In the genomic region with DNA sequence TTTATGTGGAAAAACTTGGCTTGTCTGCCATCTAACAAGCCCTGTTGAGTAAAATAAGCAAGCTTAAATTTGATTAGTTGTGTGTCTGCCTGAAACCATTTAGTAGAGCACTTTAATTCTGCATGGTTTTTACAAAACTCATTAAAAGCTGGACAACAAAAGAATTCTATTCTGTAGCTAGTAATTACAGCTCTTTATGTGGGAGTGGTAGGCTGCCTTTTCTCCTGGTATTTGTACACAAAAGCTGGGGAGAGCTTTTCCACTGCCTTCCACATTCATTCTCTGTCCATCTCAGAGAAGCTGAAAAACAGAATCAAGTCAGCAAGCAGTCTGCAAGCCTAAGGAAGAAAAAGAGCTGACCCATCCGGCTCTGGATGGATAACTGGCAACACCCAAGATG, we compare ENCODE assay signal across 9 cellular contexts. TPM values are rescaled to one million over a fixed set of nuclear protein-coding genes. Genes with fewer than 3 reads are reported as not detected.
DNase-seq lines count a peak whose midpoint lies in the region; ATAC-seq, FAIRE-seq and TF ChIP-seq lines count a peak whose summit lies in the region.
"Had no signal": no experiment of that assay in that cellular context is flagged by ENCODE, and none has a peak within 500 bp of the region (broad histone marks: within the 10 kb centered on the region; RNA-seq: fewer than 3 reads in every experiment).

No MANE protein-coding gene starts in this region.

- peak overlapping the region; percentile 59 for H3K4me3 ChIP-seq in HL-60 (replicated peaks; ENCODE audit: insufficient read depth, low read length)
- H3K4me3 ChIP-seq in SK-N-MC = peak overlapping the region; percentile 78
- peak overlapping the region; percentile 78 for H3K4me3 ChIP-seq in fibroblast of pulmonary artery (replicated peaks; ENCODE audit: low read depth, low read length)
- peak overlapping the region; percentile 70 to 90 (median 88) for H3K4me3 ChIP-seq in skeletal muscle tissue (ENCODE audit: low read length in 3 of 3)

- H3K27ac ChIP-seq in HL-60 (replicated peaks) = peak overlapping the region; percentile 95
- no peak overlapping the region for H3K27ac ChIP-seq in SK-N-MC
- H3K27ac ChIP-seq in skeletal muscle tissue (ENCODE audit: low read depth, low read length) = peak overlapping the region; percentile 95
- H3K27ac ChIP-seq: KMS-11 had no signal

- no peaks in the 10 kb centered on the region for H3K27me3 ChIP-seq in HL-60 (ENCODE audit: insufficient read depth, poor library complexity, severe bottlenecking)
- no peaks in the 10 kb centered on the region for H3K27me3 ChIP-seq in skeletal muscle tissue (ENCODE audit: control insufficient read depth in 3 of 3, insufficient read depth in 3 of 3, low read length in 3 of 3)

- H3K9ac ChIP-seq in SK-N-MC (ENCODE audit: insufficient read length) (peak overlapping the region; percentile 88), skeletal muscle tissue (ENCODE audit: low read depth in 1 of 3, low read length in 3 of 3) (peak overlapping the region; percentile 89 to 95 (median 92))
- H3K9ac ChIP-seq: KMS-11 had no signal

- ATAC-seq in HG03460 (IDR thresholded peaks at IDR 0.05; ENCODE audit: unreplicated experiment) = no peak

- no peak for DNase-seq in HL-60 (ENCODE audit: low read depth in 1 of 2, low spot score in 1 of 2)
- DNase-seq in SK-N-MC (ENCODE audit: low read depth, low spot score) = no peak
- DNase-seq in fibroblast of pulmonary artery (ENCODE audit: low read depth) = no peak
- DNase-seq in SW 1271 (lab: John Stamatoyannopoulos, UW) = no peak
- no peak for DNase-seq in GM12892 (ENCODE audit: insufficient read length)
- DNase-seq in stimulated activated CD4-positive, alpha-beta T cell treated with anti-CD3 and anti-CD28 coated beads, Interleukin-4, amount 100 ng/mL, for 24 hours = no peak

- H3K9me3 ChIP-seq in SK-N-MC (ENCODE audit: low read depth, low read length) (no peaks in the 10 kb centered on the region), skeletal muscle tissue (ENCODE audit: control insufficient read depth in 3 of 3, low read length in 3 of 3) (no peaks in the 10 kb centered on the region)

- H3K36me3 ChIP-seq in SK-N-MC (ENCODE audit: insufficient read depth, low read length) (peaks cover 36% of the 10 kb centered on the region), skeletal muscle tissue (ENCODE audit: control insufficient read depth in 3 of 3, insufficient read depth in 3 of 3, low read length in 3 of 3) (peaks cover 17 to 25% (median 20%) of the 10 kb centered on the region in 3 donors)

- TF ChIP-seq POLR2A in GM12892 (IDR thresholded peaks at IDR 0.05; ENCODE audit: low read depth, low read length) = no peak

- H3K4me1 ChIP-seq in skeletal muscle tissue (ENCODE audit: control insufficient read depth in 3 of 3, insufficient read depth in 3 of 3, low read length in 3 of 3) = peaks cover 13 to 32% (median 17%) of the 10 kb centered on the region in 3 donors

- no peak for FAIRE-seq in GM12892 (lab: Jason Lieb, UNC)

- no peak for TF ChIP-seq CTCF in HL-60 (IDR thresholded peaks at IDR 0.05; ENCODE audit: insufficient read depth, low read length)
- TF ChIP-seq CTCF in fibroblast of pulmonary artery (IDR thresholded peaks at IDR 0.05; ENCODE audit: low read length, missing control alignments) = no peak

RNA-seq across cellular contexts. Expression of a gene that starts 1.8 kb away (rescaled TPM):
- total RNA-seq in skeletal muscle tissue = 20.9 TPM
- polyA plus RNA-seq in GM12892 (2012; ENCODE audit: missing spikeins) = 3.3 TPM
